In genomic region chr19:16447015-16447384, GRCh38 we compare ENCODE assay signal across 1 cellular context.
TF ChIP-seq lines count a peak whose summit lies in the region.

No MANE protein-coding gene starts in this region.

TF ChIP-seq in K562, 482 proteins besides CTCF, POLR2A, EP300 and RAD21 (continued from another document and continues in another):
- TF ChIP-seq SP1 (CRISPR knock-in tag; IDR thresholded peaks at IDR 0.05) (0 out of 2 replicates have a peak, but pooled peaks have one; percentile 34), KAT8 (IDR thresholded peaks at IDR 0.05; ENCODE audit: low read depth) (no peak), USF1 (CRISPR knock-in tag; IDR thresholded peaks at IDR 0.05) (peak; percentile 71), E2F6 (IDR thresholded peaks at IDR 0.05; ENCODE audit: borderline replicate concordance in 1 of 2, extremely low read depth in 1 of 2, insufficient read depth in 1 of 2, insufficient read length in 1 of 2, low read depth in 1 of 2, low read length in 1 of 2, poor library complexity in 1 of 2, severe bottlenecking in 1 of 2) (peak; percentile 28 to 64), TRIM28 (IDR thresholded peaks at IDR 0.05) (no peak), NR3C1 (CRISPR knock-in tag; IDR thresholded peaks at IDR 0.05) (no peak), HMG20B (CRISPR knock-in tag; IDR thresholded peaks at IDR 0.05) (no peak), ZNF311 (CRISPR knock-in tag; IDR thresholded peaks at IDR 0.05) (no peak), SOX6 (IDR thresholded peaks at IDR 0.05) (peak; percentile 42; the same call in 1 of the 2 replicates), ZNF766 (CRISPR knock-in tag; conservative IDR thresholded peaks at IDR 0.05) (0 out of 2 replicates have a peak, but pooled peaks have one; percentile 53), HDAC8 (tag; IDR thresholded peaks at IDR 0.05) (no peak), NRF1 (conservative IDR thresholded peaks at IDR 0.05 in 1 of 2, IDR thresholded peaks at IDR 0.05 in 1 of 2) (0 out of 4 replicates have a peak, but pooled peaks of 1 of the 2 experiments have one; percentile 19), MGA (IDR thresholded peaks at IDR 0.05) (peak; percentile 90), SIN3B (IDR thresholded peaks at IDR 0.05; ENCODE audit: low read depth) (no peak), CEBPB (tag; IDR thresholded peaks at IDR 0.05) (peak; percentile 99), RFX1 (IDR thresholded peaks at IDR 0.05) (no peak), TCF15 (CRISPR knock-in tag; IDR thresholded peaks at IDR 0.05) (no peak), GATAD2B (IDR thresholded peaks at IDR 0.05; ENCODE audit: borderline replicate concordance) (no peak), MAX (CRISPR knock-in tag; IDR thresholded peaks at IDR 0.05) (peak; percentile 88), MYC (IDR thresholded peaks at IDR 0.05; ENCODE audit: low read depth, low read length) (peak; percentile 78), MYC (CRISPR knock-in tag; IDR thresholded peaks at IDR 0.05; ENCODE audit: borderline replicate concordance, low read depth) (no peak), CTBP1 (IDR thresholded peaks at IDR 0.05; ENCODE audit: borderline replicate concordance) (peak; percentile 51; the same call in 1 of the 2 replicates), MNT (conservative IDR thresholded peaks at IDR 0.05) (peak; percentile 69 to 81), HMBOX1 (IDR thresholded peaks at IDR 0.05) (no peak), CSDE1 (IDR thresholded peaks at IDR 0.05) (no peak), JUN (IDR thresholded peaks at IDR 0.05; ENCODE audit: borderline replicate concordance, low read depth, low read length) (0 out of 2 replicates have a peak, but pooled peaks have one; percentile 55), JUN (CRISPR knock-in tag; IDR thresholded peaks at IDR 0.05; ENCODE audit: borderline replicate concordance) (no peak), SMAD2 (IDR thresholded peaks at IDR 0.05; ENCODE audit: low read depth, low read length) (no peak), FOXA3 (CRISPR knock-in tag; conservative IDR thresholded peaks at IDR 0.05 in 1 of 2, IDR thresholded peaks at IDR 0.05 in 1 of 2) (0 out of 4 replicates have a peak, but pooled peaks of 1 of the 2 experiments have one; percentile 50), TARDBP (IDR thresholded peaks at IDR 0.05) (no peak), ZHX1 (conservative IDR thresholded peaks at IDR 0.05; ENCODE audit: low read length) (no peak), EGR1 (conservative IDR thresholded peaks at IDR 0.05) (no peak), ELK3 (CRISPR knock-in tag; IDR thresholded peaks at IDR 0.05) (no peak), PATZ1 (CRISPR knock-in tag; IDR thresholded peaks at IDR 0.05; ENCODE audit: borderline replicate concordance) (no peak), POLR2AphosphoS5 (IDR thresholded peaks at IDR 0.05; ENCODE audit: control insufficient read depth, insufficient read depth, low read depth, low read length) (no peak)
